Comparison of ENCODE assay signal across 9 cellular contexts in the genomic region with DNA sequence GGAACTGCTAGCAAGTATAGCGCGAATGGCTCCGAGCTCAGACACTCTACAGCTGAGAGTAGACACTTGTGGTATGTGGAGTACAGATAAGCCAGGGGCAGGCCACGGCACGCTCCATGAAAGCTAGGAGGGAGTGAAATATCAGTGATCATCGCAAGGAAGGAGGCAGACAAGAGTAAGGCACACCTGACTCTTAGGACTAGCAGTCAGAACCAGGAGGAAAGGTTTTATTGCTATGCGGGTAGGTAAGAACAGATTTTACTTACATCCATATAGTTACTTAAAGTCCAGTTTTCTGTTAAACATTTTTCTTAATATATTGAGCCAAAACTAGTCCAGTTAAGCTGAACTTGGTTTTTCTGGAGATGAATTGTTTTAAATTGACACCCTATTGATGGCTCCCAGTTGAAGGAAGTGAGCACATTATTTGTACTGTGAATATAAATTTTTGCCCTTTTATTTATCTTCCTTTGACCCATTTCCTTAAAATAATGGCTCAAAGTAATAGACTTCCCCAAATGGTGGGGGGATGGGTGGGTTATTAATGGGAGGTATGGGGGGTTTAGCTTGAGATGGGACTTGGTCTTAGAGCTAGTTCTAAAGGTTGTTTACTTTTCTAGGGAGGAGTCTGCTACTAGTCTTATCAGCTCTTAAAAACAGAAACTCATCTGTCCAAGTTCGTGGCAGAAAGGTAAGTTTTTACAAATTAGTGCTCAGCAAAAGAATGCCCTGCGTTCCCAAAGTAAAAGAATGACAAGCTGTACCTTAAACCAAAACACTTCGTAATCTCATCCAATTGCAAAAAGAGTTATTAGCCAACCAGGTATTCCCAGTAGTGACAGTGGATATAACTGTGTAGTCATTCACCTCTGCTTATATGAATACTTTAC. TPM values are rescaled to one million over a fixed set of nuclear protein-coding genes. Genes with fewer than 3 reads are reported as not detected.
DNase-seq lines count a peak whose midpoint lies in the region; ATAC-seq and TF ChIP-seq lines count a peak whose summit lies in the region.
"Had no signal": no experiment of that assay in that cellular context is flagged by ENCODE, and none has a peak within 500 bp of the region (broad histone marks: within the 10 kb centered on the region; RNA-seq: fewer than 3 reads in every experiment).

No MANE protein-coding gene starts in this region.

- H3K4me1 Mint-ChIP-seq in naive thymus-derived CD8-positive, alpha-beta T cell: peaks cover 21 to 68% (median 54%) of the 10 kb centered on the region in 4 donors

- H3K27me3 ChIP-seq in mammary epithelial cell (ENCODE audit: insufficient read depth, low read length): no peaks in the 10 kb centered on the region

- BruUV-seq in mammary epithelial cell (replicated peaks; lab: Mats Ljungman, UMichigan): no TSS peak

- peaks cover 3 to 48% (median 17%) of the 10 kb centered on the region in 3 donors for H3K36me3 Mint-ChIP-seq in naive thymus-derived CD8-positive, alpha-beta T cell

- peak in 1 of 2 donors; percentile 2 for ATAC-seq in naive thymus-derived CD8-positive, alpha-beta T cell
- ATAC-seq in GM18519 (IDR thresholded peaks at IDR 0.05; ENCODE audit: low FRiP score, unreplicated experiment) (no peak), GM18870 (IDR thresholded peaks at IDR 0.05; ENCODE audit: unreplicated experiment) (no peak), HG03521 (IDR thresholded peaks at IDR 0.05; ENCODE audit: unreplicated experiment) (no peak)

- no peak overlapping the region for H3K4me3 ChIP-seq in mammary epithelial cell (replicated peaks in 1 of 3; ENCODE audit: insufficient read depth in 1 of 3, low read depth in 2 of 3, low read length in 3 of 3)

- POLR2A ChIA-PET in naive thymus-derived CD8-positive, alpha-beta T cell (lab: Charles Lee): interaction anchor here (0.5 to 1.3 kb wide), 4 partner anchors 13 to 73 kb away, joined by 3 to 4 read pairs (median 3); no protein-coding TSS in a partner anchor

- in situ Hi-C loops in mammary epithelial cell (cut with MboI; ENCODE audit: low sequenced_read_pairs in 2 of 2): no loop called here

- peak; percentile 39 for DNase-seq in DMS114 treated with DMSO at 0.1 percent for 48 hours (lab: John Stamatoyannopoulos, UW; ENCODE audit: unreplicated experiment)
- DNase-seq in HT-29 (ENCODE audit: low spot score): peak; percentile 35
- peak; percentile 53 for DNase-seq in mammary epithelial cell
- DNase-seq in naive thymus-derived CD8-positive, alpha-beta T cell: no peak
- DNase-seq in retina: no peak
- DNase-seq: NCI-H526 treated with DMSO at 0.1 percent for 48 hours had no signal

- peak overlapping the region; percentile 11 for H3K4me2 ChIP-seq in mammary epithelial cell (ENCODE audit: insufficient read depth, low read depth, low read length)

- H3K9ac ChIP-seq in mammary epithelial cell (ENCODE audit: insufficient read depth, low read length): no peak overlapping the region

- H3K4me1 ChIP-seq in mammary epithelial cell (ENCODE audit: insufficient read depth, low read length): peaks cover 23% of the 10 kb centered on the region

- no peak overlapping the region for H2AFZ ChIP-seq in mammary epithelial cell (ENCODE audit: low read depth, low read length)

- CTCF ChIA-PET in mammary epithelial cell (lab: Charles Lee; ENCODE audit: low non-redundant PET): interaction anchor here (0.6 to 0.7 kb wide), 2 partner anchors 83 to 161 kb away, joined by 4 to 14 read pairs; no protein-coding TSS in a partner anchor

- intact Hi-C loops in mammary epithelial cell (cut with micrococcal nuclease): no loop called here

- H3K27ac Mint-ChIP-seq in naive thymus-derived CD8-positive, alpha-beta T cell: peak overlapping the region in 7 of 10 donors; percentile 5 to 91 (median 73)

- H3K4me3 Mint-ChIP-seq in naive thymus-derived CD8-positive, alpha-beta T cell: peak overlapping the region in 7 of 10 donors; percentile 7 to 72 (median 38)

- no peaks in the 10 kb centered on the region for H3K27me3 Mint-ChIP-seq in naive thymus-derived CD8-positive, alpha-beta T cell

- H4K20me1 ChIP-seq in mammary epithelial cell (ENCODE audit: insufficient read depth, low read length): peaks cover 16% of the 10 kb centered on the region

- dilution Hi-C loops in mammary epithelial cell (cut with HindIII; ENCODE audit: low sequenced_read_pairs): no loop called here

- peaks cover 48% of the 10 kb centered on the region for H3K36me3 ChIP-seq in mammary epithelial cell (ENCODE audit: insufficient read depth, low read length)

- H3K9me3 Mint-ChIP-seq in naive thymus-derived CD8-positive, alpha-beta T cell: no peaks in the 10 kb centered on the region

- 48% methylated on average over 10 of the region's 10 CpGs for WGBS in mammary epithelial cell (ENCODE audit: low coverage, missing lambda C conversion rate)

- no peak for TF ChIP-seq CTCF in mammary epithelial cell (conservative IDR thresholded peaks at IDR 0.05 in 1 of 2, IDR thresholded peaks at IDR 0.05 in 1 of 2; ENCODE audit: extremely low read depth in 1 of 2, insufficient read depth in 1 of 2, low read depth in 1 of 2, low read length in 2 of 2)

- no peaks in the 10 kb centered on the region for H3K9me3 ChIP-seq in mammary epithelial cell (replicated peaks; ENCODE audit: insufficient read depth, low read length)

- no peak overlapping the region for H3K27ac ChIP-seq in mammary epithelial cell (ENCODE audit: insufficient read depth, low read depth, low read length)

- H3K79me2 ChIP-seq in mammary epithelial cell (ENCODE audit: insufficient read depth, low read length): peaks cover 46% of the 10 kb centered on the region

RNA-seq across cellular contexts. Expression of a gene that starts 5.8 kb away (rescaled TPM):
- 283 and 287 TPM in 2 replicates for total RNA-seq in HT-29 (2014; rRNA removed; shearing (Covaris generic))
- 1,000 to 10,000 TPM in 1 of 2 donors, 100 to 1,000 TPM in 1; 216 to 1,018 TPM for total RNA-seq in mammary epithelial cell
- 973 TPM for polyA plus RNA-seq in mammary epithelial cell
- 602 TPM for polyA minus RNA-seq in mammary epithelial cell
- 1,000 to 10,000 TPM; 1,109 to 1,141 TPM for total RNA-seq in naive thymus-derived CD8-positive, alpha-beta T cell
- 1,000 to 10,000 TPM in 1 of 3 donors, 100 to 1,000 TPM in 2; 932 to 1,177 (median 943) TPM for polyA plus RNA-seq in naive thymus-derived CD8-positive, alpha-beta T cell

RNA-seq across cellular contexts. Expression of a gene that starts 6.4 kb away (rescaled TPM):
- total RNA-seq in HT-29 (2014; rRNA removed; shearing (Covaris generic)): 16.7 and 18.3 TPM in 2 replicates
- total RNA-seq in mammary epithelial cell: 10 to 100 TPM; 37.2 to 68.1 TPM
- polyA plus RNA-seq in mammary epithelial cell: 26.9 TPM
- polyA minus RNA-seq in mammary epithelial cell: 126 TPM
- 10 to 100 TPM; 66.6 to 70.5 TPM for total RNA-seq in naive thymus-derived CD8-positive, alpha-beta T cell
- polyA plus RNA-seq in naive thymus-derived CD8-positive, alpha-beta T cell: 10 to 100 TPM; 23.7 to 34.4 (median 29.4) TPM

RNA-seq across cellular contexts. Expression of a gene that starts 14.5 kb away (rescaled TPM):
- total RNA-seq in HT-29 (2014; rRNA removed; shearing (Covaris generic)): 0.20 TPM in 1 of 2 replicates, not detected in the other
- under 1 TPM; 0.26 to 0.67 TPM for total RNA-seq in mammary epithelial cell
- 0.54 TPM for polyA plus RNA-seq in mammary epithelial cell
- not detected for polyA minus RNA-seq in mammary epithelial cell
- total RNA-seq in naive thymus-derived CD8-positive, alpha-beta T cell: not detected
- polyA plus RNA-seq in naive thymus-derived CD8-positive, alpha-beta T cell: under 1 TPM in 1 of 3 donors, not detected in 2; 0.14 TPM

RNA-seq across cellular contexts. Expression of a gene that starts 38.6 kb away (rescaled TPM):
- total RNA-seq in HT-29 (2014; rRNA removed; shearing (Covaris generic)): 83.7 and 89.9 TPM in 2 replicates
- 100 to 1,000 TPM; 113 to 155 TPM for total RNA-seq in mammary epithelial cell
- polyA plus RNA-seq in mammary epithelial cell: 172 TPM
- 168 TPM for polyA minus RNA-seq in mammary epithelial cell
- 10 to 100 TPM; 79.0 to 83.5 TPM for total RNA-seq in naive thymus-derived CD8-positive, alpha-beta T cell
- 100 to 1,000 TPM; 128 to 152 (median 132) TPM for polyA plus RNA-seq in naive thymus-derived CD8-positive, alpha-beta T cell

Comparison
In these comparisons a context has a peak if more than half of its experiments do, and no peak if none do; other contexts are left out.
1. DNase-seq: peak in DMS114 treated with DMSO at 0.1 percent for 48 hours (single experiment), HT-29 (single experiment) and mammary epithelial cell (single experiment); none in naive thymus-derived CD8-positive, alpha-beta T cell (0 of 10) and retina (single experiment).